1 cellular context compared by ENCODE assay signal in the genomic region with DNA sequence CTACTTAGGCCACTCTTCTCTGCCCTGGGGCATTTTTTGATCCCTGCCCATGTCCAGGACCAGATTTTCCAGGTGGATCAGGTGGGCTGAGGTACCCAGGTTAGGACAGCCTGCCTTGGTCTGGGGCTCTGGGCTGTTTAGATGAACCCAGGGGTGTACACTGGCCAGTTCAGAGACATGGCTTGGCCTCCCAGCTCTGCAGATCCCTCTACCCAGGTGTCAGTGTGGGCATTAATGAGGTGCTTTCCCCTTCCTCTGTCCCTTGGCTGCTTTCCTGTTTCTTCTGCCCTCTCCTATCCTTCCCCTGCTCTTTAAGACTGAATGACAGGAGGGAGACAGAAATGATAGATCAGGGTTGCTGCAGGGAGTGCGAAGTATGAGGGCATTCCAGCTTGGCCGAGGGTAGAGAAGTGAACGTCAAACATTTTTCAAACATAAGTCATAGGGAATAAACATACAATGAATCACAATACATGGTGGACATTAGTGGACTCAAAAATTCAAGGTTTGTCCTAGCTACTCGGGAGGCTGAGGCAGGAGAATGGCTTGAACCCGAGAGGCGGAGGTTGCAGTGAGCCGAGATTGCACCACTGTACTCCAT.
TF ChIP-seq lines count a peak whose summit lies in the region.

No MANE protein-coding gene starts in this region.

TF ChIP-seq in H1, 55 proteins besides CTCF, POLR2A, EP300 and RAD21:
- TF ChIP-seq NANOG (IDR thresholded peaks at IDR 0.05; ENCODE audit: insufficient read depth, low read depth, low read length, poor library complexity, severe bottlenecking) (no peak), YY1 (IDR thresholded peaks at IDR 0.05; ENCODE audit: low read depth, low read length) (no peak), RXRA (IDR thresholded peaks at IDR 0.05; ENCODE audit: insufficient read depth, low read depth, low read length) (no peak), GTF2F1 (IDR thresholded peaks at IDR 0.05; ENCODE audit: borderline replicate concordance, low read depth, low read length) (no peak), NRF1 (IDR thresholded peaks at IDR 0.05; ENCODE audit: low read depth, low read length) (no peak), ZNF274 (IDR thresholded peaks at IDR 0.05; ENCODE audit: borderline replicate concordance, extremely low read depth, low read length) (no peak), CHD1 (IDR thresholded peaks at IDR 0.05; ENCODE audit: low read depth, low read length) (no peak), CBX8 (IDR thresholded peaks at IDR 0.05; ENCODE audit: borderline replicate concordance, low read depth, low read length) (no peak)
